Comparison of ENCODE assay signal across 20 cellular contexts in genomic region chr9:84408416-84408815, GRCh38.
"Had no signal": no experiment of that assay in that cellular context is flagged by ENCODE, and none has a peak within 500 bp of the region (broad histone marks: within the 10 kb centered on the region; RNA-seq: fewer than 3 reads in every experiment).

No MANE protein-coding gene starts in this region.

- H3K9me3 ChIP-seq: colonic mucosa, esophagus muscularis mucosa, gastrocnemius medialis, heart right ventricle, lower lobe of right lung had no signal

- DNase-seq: cerebellar nuclear complex; colonic mucosa; dermis blood vessel endothelial cell; dorsolateral prefrontal cortex; effector CD4-positive, alpha-beta T cell; effector memory CD4-positive, alpha-beta T cell; foreskin fibroblast; foreskin melanocyte; gastrocnemius medialis; glutamatergic neuron; head of caudate nucleus; heart right ventricle; hippocampal formation; left cardiac atrium; left ventricle myocardium superior; lower lobe of right lung; mesendoderm; midbrain had no signal

- H3K27me3 ChIP-seq: colonic mucosa, dorsolateral prefrontal cortex, esophagus muscularis mucosa, gastrocnemius medialis, left lung had no signal

- H3K4me1 ChIP-seq: colonic mucosa, esophagus muscularis mucosa, gastrocnemius medialis, heart right ventricle, left lung, lower lobe of right lung had no signal

- H3K36me3 ChIP-seq: colonic mucosa, esophagus muscularis mucosa, gastrocnemius medialis, heart right ventricle, left lung, lower lobe of right lung had no signal

- H3K27ac ChIP-seq: colonic mucosa, dorsolateral prefrontal cortex, esophagus muscularis mucosa, gastrocnemius medialis, heart right ventricle, left lung, lower lobe of right lung had no signal

- H3K4me3 ChIP-seq: colonic mucosa, dorsolateral prefrontal cortex, esophagus muscularis mucosa, gastrocnemius medialis, heart right ventricle, left lung, lower lobe of right lung had no signal

- ATAC-seq: gastrocnemius medialis, heart right ventricle, left cardiac atrium, left lung, left ventricle myocardium superior, lower lobe of right lung had no signal
